ENCODE assay signal across 15 cellular contexts in the genomic region with DNA sequence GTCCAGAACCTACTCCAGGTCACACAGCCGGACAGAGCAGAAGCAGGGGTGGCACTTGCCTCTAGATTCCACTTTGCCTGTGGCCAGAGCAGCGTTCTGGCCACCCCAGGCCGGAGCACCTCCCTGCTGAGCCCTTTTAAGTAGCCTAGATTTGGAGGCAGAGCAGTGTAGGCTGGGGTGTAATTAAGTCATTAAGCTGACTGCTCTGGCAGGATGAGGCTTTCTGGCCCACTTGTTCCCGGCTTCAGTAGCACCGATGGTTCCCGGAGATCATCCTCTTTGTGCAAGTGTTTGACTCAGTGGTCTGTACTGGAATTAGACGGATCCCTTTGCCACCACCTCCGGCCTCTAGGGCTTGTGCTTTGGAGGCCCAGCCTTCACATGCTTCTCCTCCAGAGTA.
DNase-seq lines count a peak whose midpoint lies in the region; ATAC-seq, FAIRE-seq and TF ChIP-seq lines count a peak whose summit lies in the region.
"Had no signal": no experiment of that assay in that cellular context is flagged by ENCODE, and none has a peak within 500 bp of the region (broad histone marks: within the 10 kb centered on the region; RNA-seq: fewer than 3 reads in every experiment).

No MANE protein-coding gene starts in this region.

- intact Hi-C loops in HepG2 (cut with micrococcal nuclease; ENCODE audit: unreplicated experiment) (no loop called here), right lobe of liver (cut with DNase I) (no loop called here), A673 (cut with micrococcal nuclease; ENCODE audit: unreplicated experiment) (no loop called here)

- H3K9me3 ChIP-seq in HepG2 (ENCODE audit: low read length) (no peaks in the 10 kb centered on the region), right lobe of liver (no peaks in the 10 kb centered on the region), WERI-Rb-1 (ENCODE audit: severe bottlenecking) (no peaks in the 10 kb centered on the region), neural progenitor cell (ENCODE audit: low read depth) (no peaks in the 10 kb centered on the region), A673 (ENCODE audit: low read depth, low read length, poor library complexity, severe bottlenecking) (no peaks in the 10 kb centered on the region)
- H3K9me3 ChIP-seq: BE2C had no signal

- H3K36me3 ChIP-seq in HepG2 (replicated peaks in 1 of 2; ENCODE audit: control insufficient read depth in 1 of 2, insufficient read depth in 2 of 2, low read length in 2 of 2) (no peaks in the 10 kb centered on the region), right lobe of liver (no peaks in the 10 kb centered on the region), WERI-Rb-1 (no peaks in the 10 kb centered on the region), neural progenitor cell (no peaks in the 10 kb centered on the region), A673 (ENCODE audit: insufficient read depth, low read length, poor library complexity, severe bottlenecking) (no peaks in the 10 kb centered on the region)
- H3K36me3 ChIP-seq: BE2C had no signal

- CTCF ChIA-PET in HepG2 (lab: Yijun Ruan, JAX; ENCODE audit: low intra/inter-chr PET ratio, low total read pairs) (no interaction called here), A673 (lab: Charles Lee) (no interaction called here)

- H3K9ac ChIP-seq in HepG2 (ENCODE audit: insufficient read depth, low read depth, low read length) (no peak overlapping the region), neural progenitor cell (no peak overlapping the region)

- BruUV-seq in HepG2 (replicated peaks; lab: Mats Ljungman, UMichigan) (no TSS peak), A673 (replicated peaks; lab: Mats Ljungman, UMichigan) (no TSS peak)

- H2AFZ ChIP-seq in HepG2 (ENCODE audit: low read length) (no peak overlapping the region), neural progenitor cell (replicated peaks) (no peak overlapping the region)

- no peak for FAIRE-seq in HepG2 (lab: Jason Lieb, UNC)
- FAIRE-seq: D721Med had no signal

- H3K27ac ChIP-seq in HepG2 (ENCODE audit: extremely low read length, insufficient read depth, low read length) (no peak overlapping the region), right lobe of liver (no peak overlapping the region), WERI-Rb-1 (0 out of 2 replicates have a peak overlapping the region, but pooled peaks have one; percentile 14), neural progenitor cell (no peak overlapping the region), A673 (ENCODE audit: low read depth, low read length, poor library complexity, severe bottlenecking) (no peak overlapping the region)

- TF ChIP-seq EP300 in HepG2 (IDR thresholded peaks at IDR 0.05; ENCODE audit: low read depth in 2 of 2, low read length in 2 of 2) (no peak), HepG2 (CRISPR knock-in tag; IDR thresholded peaks at IDR 0.05; ENCODE audit: borderline replicate concordance) (no peak)

- no peak for ATAC-seq in HepG2
- ATAC-seq in right lobe of liver: no peak
- ATAC-seq in HG02852 (IDR thresholded peaks at IDR 0.05; ENCODE audit: unreplicated experiment): no peak
- ATAC-seq: Right ventricle myocardium inferior had no signal

- H3K4me1 Mint-ChIP-seq in neural progenitor cell (peaks cover 13% of the 10 kb centered on the region), type B pancreatic cell (ENCODE audit: unreplicated experiment) (peaks cover 61% of the 10 kb centered on the region)

- H3K27me3 Mint-ChIP-seq in neural progenitor cell (ENCODE audit: insufficient read depth, low read depth): peaks cover 7% of the 10 kb centered on the region
- H3K27me3 Mint-ChIP-seq in type B pancreatic cell: no peaks in the 10 kb centered on the region
- H3K27me3 Mint-ChIP-seq: CD4-positive, alpha-beta memory T cell had no signal

- no peak overlapping the region for H3K4me3 Mint-ChIP-seq in neural progenitor cell
- H3K4me3 Mint-ChIP-seq in type B pancreatic cell: no peak overlapping the region
- H3K4me3 Mint-ChIP-seq: CD4-positive, alpha-beta memory T cell had no signal

- in situ Hi-C loops in HepG2 (cut with HindIII; ENCODE audit: extremely low pct_ligation_motif_present, low pct_unique_long_range_greater_than_20kb): no loop called here

- TF ChIP-seq RAD21 in HepG2 (CRISPR knock-in tag; IDR thresholded peaks at IDR 0.05): no peak

- no peaks in the 10 kb centered on the region for H3K79me2 ChIP-seq in HepG2 (ENCODE audit: insufficient read depth, low read length)
- H3K79me2 ChIP-seq in neural progenitor cell (ENCODE audit: low read depth): no peaks in the 10 kb centered on the region

- H3K9me3 Mint-ChIP-seq in neural progenitor cell: no peaks in the 10 kb centered on the region
- peaks cover 4% of the 10 kb centered on the region for H3K9me3 Mint-ChIP-seq in type B pancreatic cell
- H3K9me3 Mint-ChIP-seq: CD4-positive, alpha-beta memory T cell had no signal

- H3K4me3 ChIP-seq in HepG2 (replicated peaks in 1 of 3; ENCODE audit: insufficient read depth in 1 of 3, low read depth in 2 of 3, low read length in 3 of 3): no peak overlapping the region
- no peak overlapping the region for H3K4me3 ChIP-seq in right lobe of liver
- no peak overlapping the region for H3K4me3 ChIP-seq in WERI-Rb-1 (ENCODE audit: low read depth, low read length)
- no peak overlapping the region for H3K4me3 ChIP-seq in neural progenitor cell
- no peak overlapping the region for H3K4me3 ChIP-seq in A673 (ENCODE audit: low read depth, low read length, poor library complexity, severe bottlenecking)

- TF ChIP-seq POLR2A in HepG2 (IDR thresholded peaks at IDR 0.05; ENCODE audit: insufficient read depth in 1 of 2, low read depth in 2 of 2, low read length in 2 of 2): no peak
- TF ChIP-seq POLR2A in right lobe of liver (IDR thresholded peaks at IDR 0.05): no peak

- POLR2A ChIA-PET in HepG2 (lab: Yijun Ruan, JAX) (no interaction called here), A673 (lab: Charles Lee; ENCODE audit: low non-redundant PET) (no interaction called here)

- DNase-seq in HepG2 (ENCODE audit: low spot score) (no peak), right lobe of liver (no peak), WERI-Rb-1 (peak; percentile 80), neural progenitor cell (ENCODE audit: low spot score) (peak; percentile 23), type B pancreatic cell (ENCODE audit: extremely low spot score, unreplicated experiment) (no peak), A673 (ENCODE audit: low spot score) (no peak)
- DNase-seq: BE2C; CD4-positive, alpha-beta memory T cell; H7; MM.1S; NCI-H1105; NCI-H2081 had no signal

- TF ChIP-seq CTCF in HepG2 (CRISPR knock-in tag; IDR thresholded peaks at IDR 0.05) (no peak), right lobe of liver (IDR thresholded peaks at IDR 0.05) (no peak), WERI-Rb-1 (IDR thresholded peaks at IDR 0.05; ENCODE audit: low read depth, low read length) (no peak), neural progenitor cell (IDR thresholded peaks at IDR 0.05) (no peak), type B pancreatic cell (conservative IDR thresholded peaks at IDR 0.05) (no peak), A673 (conservative IDR thresholded peaks at IDR 0.05; ENCODE audit: low read depth, low read length) (no peak)

- peak overlapping the region; percentile 64 for H3K27ac Mint-ChIP-seq in neural progenitor cell
- H3K27ac Mint-ChIP-seq in type B pancreatic cell: no peak overlapping the region

- WGBS in HepG2 (ENCODE audit: low lambda C conversion rate): 66% methylated on average over 8 of the region's 8 CpGs
- WGBS in right lobe of liver (ENCODE audit: insufficient coverage, low coverage, low lambda C conversion rate, missing lambda C conversion rate): 68% methylated on average over 6 of the region's 8 CpGs

- H3F3A ChIP-seq in neural progenitor cell (ENCODE audit: low read depth): no peaks in the 10 kb centered on the region

- H3K4me2 ChIP-seq in HepG2 (ENCODE audit: low read depth, low read length) (no peak overlapping the region), neural progenitor cell (no peak overlapping the region)

- H4K20me1 ChIP-seq in HepG2 (ENCODE audit: insufficient read depth, low read length) (no peaks in the 10 kb centered on the region), neural progenitor cell (ENCODE audit: low read depth) (no peaks in the 10 kb centered on the region)

- no peaks in the 10 kb centered on the region for H3K36me3 Mint-ChIP-seq in neural progenitor cell
- H3K36me3 Mint-ChIP-seq in type B pancreatic cell: peaks cover 5% of the 10 kb centered on the region
- H3K36me3 Mint-ChIP-seq: CD4-positive, alpha-beta memory T cell had no signal

- H3K4me1 ChIP-seq in HepG2 (ENCODE audit: insufficient read depth, low read length) (peaks cover 51% of the 10 kb centered on the region), right lobe of liver (peaks cover 0 to 12% (median 6%) of the 10 kb centered on the region in 4 donors), neural progenitor cell (peaks cover 4% of the 10 kb centered on the region), A673 (ENCODE audit: insufficient read depth, low read length, poor library complexity, severe bottlenecking) (no peaks in the 10 kb centered on the region)

- H3K27me3 ChIP-seq in HepG2 (ENCODE audit: control insufficient read depth in 1 of 2, insufficient read depth in 2 of 2, low read length in 2 of 2) (peaks cover 0 to 3% of the 10 kb centered on the region in 2 experiments; a peak in 1 of 5 replicates), right lobe of liver (no peaks in the 10 kb centered on the region), WERI-Rb-1 (ENCODE audit: insufficient read depth, low read depth, severe bottlenecking) (no peaks in the 10 kb centered on the region), neural progenitor cell (no peaks in the 10 kb centered on the region), A673 (replicated peaks; ENCODE audit: insufficient read depth, low read depth, low read length, poor library complexity) (no peaks in the 10 kb centered on the region)
- H3K27me3 ChIP-seq: BE2C had no signal

TF ChIP-seq in HepG2, 621 proteins besides CTCF, POLR2A, EP300 and RAD21:
- TF ChIP-seq, protein P1, sequence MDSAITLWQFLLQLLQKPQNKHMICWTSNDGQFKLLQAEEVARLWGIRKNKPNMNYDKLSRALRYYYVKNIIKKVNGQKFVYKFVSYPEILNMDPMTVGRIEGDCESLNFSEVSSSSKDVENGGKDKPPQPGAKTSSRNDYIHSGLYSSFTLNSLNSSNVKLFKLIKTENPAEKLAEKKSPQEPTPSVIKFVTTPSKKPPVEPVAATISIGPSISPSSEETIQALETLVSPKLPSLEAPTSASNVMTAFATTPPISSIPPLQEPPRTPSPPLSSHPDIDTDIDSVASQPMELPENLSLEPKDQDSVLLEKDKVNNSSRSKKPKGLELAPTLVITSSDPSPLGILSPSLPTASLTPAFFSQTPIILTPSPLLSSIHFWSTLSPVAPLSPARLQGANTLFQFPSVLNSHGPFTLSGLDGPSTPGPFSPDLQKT (CRISPR knock-in tag; IDR thresholded peaks at IDR 0.05; ENCODE audit: borderline replicate concordance): no peak
- TF ChIP-seq ZFP1 (CRISPR knock-in tag; IDR thresholded peaks at IDR 0.05): no peak
- TF ChIP-seq ZNF260 (CRISPR knock-in tag; IDR thresholded peaks at IDR 0.05; ENCODE audit: borderline replicate concordance, low read depth): no peak
- no peak for TF ChIP-seq ZNF549 (CRISPR knock-in tag; IDR thresholded peaks at IDR 0.05)
- peak; percentile 83 for TF ChIP-seq ZNF768 (CRISPR knock-in tag; IDR thresholded peaks at IDR 0.05)

Comparison
In these comparisons a context has a peak if more than half of its experiments do, and no peak if none do; other contexts are left out.
1. DNase-seq: peak in WERI-Rb-1 (single experiment) and neural progenitor cell (single experiment); none in HepG2 (single experiment), right lobe of liver (0 of 3), type B pancreatic cell (single experiment) and A673 (single experiment).